ENCODE assay signal across 32 cellular contexts in the genomic region with DNA sequence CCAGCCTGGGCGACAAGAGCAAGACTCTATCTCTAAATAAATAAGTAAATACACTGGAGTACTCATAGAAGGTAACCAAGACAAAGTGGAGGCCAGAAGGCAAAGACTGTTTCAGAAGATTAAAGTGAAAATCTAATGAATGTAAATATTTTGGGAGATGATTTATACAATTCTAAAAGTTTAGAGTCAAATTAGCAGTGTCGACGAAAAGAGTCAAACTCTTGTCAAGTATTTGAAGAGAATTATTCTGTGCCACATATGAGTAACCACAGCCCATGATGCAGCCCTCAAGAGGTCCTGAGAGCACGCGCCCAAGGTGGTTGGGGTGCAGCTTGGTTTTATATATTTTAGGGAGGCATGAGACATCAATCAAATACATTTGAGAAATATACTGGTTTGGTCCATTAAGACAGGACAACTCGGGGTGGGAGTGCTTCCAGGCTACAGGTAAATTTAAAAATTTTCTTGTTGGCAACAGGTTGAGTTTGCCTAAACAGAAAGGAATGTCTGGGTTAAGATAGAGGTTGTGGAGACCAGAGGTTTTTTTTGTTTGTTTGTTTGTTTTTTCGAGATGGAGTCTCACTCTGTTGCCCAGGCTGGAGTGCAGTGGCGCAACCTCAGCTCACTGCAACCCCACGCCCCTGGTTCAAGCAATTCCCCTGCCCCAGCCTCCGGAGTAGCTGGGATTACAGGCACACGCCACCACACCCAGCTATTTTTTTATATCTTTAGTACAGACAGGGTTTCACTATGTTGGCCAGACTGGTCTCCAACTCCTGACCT. TPM values are rescaled to one million over a fixed set of nuclear protein-coding genes. Genes with fewer than 3 reads are reported as not detected.
DNase-seq lines count a peak whose midpoint lies in the region; ATAC-seq and TF ChIP-seq lines count a peak whose summit lies in the region.
"Had no signal": no experiment of that assay in that cellular context is flagged by ENCODE, and none has a peak within 500 bp of the region (broad histone marks: within the 10 kb centered on the region; RNA-seq: fewer than 3 reads in every experiment).

No MANE protein-coding gene starts in this region.

- H3K36me3 ChIP-seq in Caco-2 (ENCODE audit: control insufficient read depth, insufficient read depth, low read length), result no peaks in the 10 kb centered on the region
- H3K36me3 ChIP-seq: ascending aorta, cardiac muscle cell, colonic mucosa, MG63, ovary, upper lobe of left lung had no signal

- H3K27ac Mint-ChIP-seq in activated CD4-positive, alpha-beta T cell treated with anti-CD3 and anti-CD28 coated beads, Interleukin-2, amount 10 ng/mL, durations not matched to agents 7 days and 5 days, result peak overlapping the region; percentile 36
- H3K27ac Mint-ChIP-seq in Caco-2 (ENCODE audit: unreplicated experiment) (no peak overlapping the region), WTC11 (0 out of 2 replicates have a peak overlapping the region, but pooled peaks have one; percentile 29), neural crest cell (ENCODE audit: unreplicated experiment) (peak overlapping the region; percentile 51)
- H3K27ac Mint-ChIP-seq in naive thymus-derived CD8-positive, alpha-beta T cell, result peak overlapping the region in 5 of 10 donors; percentile 24 to 80 (median 36)
- H3K27ac Mint-ChIP-seq: activated CD8-positive, alpha-beta memory T cell treated with anti-CD3 and anti-CD28 coated beads, Interleukin-2, amount 10 ng/mL, durations not matched to agents 7 days and 5 days; activated T-cell treated with anti-CD3 and anti-CD28 coated beads, Interleukin-2, amount 50 U/mL, for 72 hours; stimulated activated memory B cell treated with anti-CD40 and anti-IgM and Interleukin-4, amounts not matched to agents 10 μg/mL and 1 μg/mL and 100 μg/mL, for 72 hours; T-helper 2 cell treated with Interferon-gamma antibody and Interleukin-4, amounts not matched to agents 5 μg/mL and 100 μg/mL, for 36 hours had no signal

- no peaks in the 10 kb centered on the region for H3K4me1 ChIP-seq in Caco-2
- H3K4me1 ChIP-seq: colonic mucosa had no signal

- H3K27me3 Mint-ChIP-seq in activated CD4-positive, alpha-beta T cell treated with anti-CD3 and anti-CD28 coated beads, Interleukin-2, amount 10 ng/mL, durations not matched to agents 7 days and 5 days, result no peaks in the 10 kb centered on the region
- H3K27me3 Mint-ChIP-seq in Caco-2 (ENCODE audit: insufficient read depth, unreplicated experiment) (no peaks in the 10 kb centered on the region), WTC11 (ENCODE audit: low read depth) (0 out of 2 replicates have a peak, but pooled peaks cover 2% of the 10 kb centered on the region), neural crest cell (ENCODE audit: low read depth) (no peaks in the 10 kb centered on the region)
- H3K27me3 Mint-ChIP-seq in naive thymus-derived CD8-positive, alpha-beta T cell, result no peaks in the 10 kb centered on the region
- H3K27me3 Mint-ChIP-seq: activated CD8-positive, alpha-beta memory T cell treated with anti-CD3 and anti-CD28 coated beads, Interleukin-2, amount 10 ng/mL, durations not matched to agents 7 days and 5 days; naive thymus-derived CD4-positive, alpha-beta T cell; stimulated activated memory B cell treated with anti-CD40 and anti-IgM and Interleukin-4, amounts not matched to agents 10 μg/mL and 1 μg/mL and 100 μg/mL, for 72 hours had no signal

- H3K9me3 Mint-ChIP-seq in activated CD4-positive, alpha-beta T cell treated with anti-CD3 and anti-CD28 coated beads, Interleukin-2, amount 10 ng/mL, durations not matched to agents 7 days and 5 days, result no peaks in the 10 kb centered on the region
- H3K9me3 Mint-ChIP-seq in Caco-2 (ENCODE audit: unreplicated experiment) (no peaks in the 10 kb centered on the region), WTC11 (no peaks in the 10 kb centered on the region), neural crest cell (no peaks in the 10 kb centered on the region)
- no peaks in the 10 kb centered on the region for H3K9me3 Mint-ChIP-seq in naive thymus-derived CD8-positive, alpha-beta T cell
- H3K9me3 Mint-ChIP-seq: activated T-cell treated with anti-CD3 and anti-CD28 coated beads, Interleukin-2, amount 50 U/mL, for 72 hours; stimulated activated memory B cell treated with anti-CD40 and anti-IgM and Interleukin-4, amounts not matched to agents 10 μg/mL and 1 μg/mL and 100 μg/mL, for 72 hours; T-helper 2 cell treated with Interferon-gamma antibody and Interleukin-4, amounts not matched to agents 5 μg/mL and 100 μg/mL, for 36 hours had no signal

- no peaks in the 10 kb centered on the region for H3K9me3 ChIP-seq in Caco-2
- H3K9me3 ChIP-seq: ascending aorta, colonic mucosa, MG63, ovary, upper lobe of left lung had no signal

- no peak for DNase-seq in activated CD4-positive, alpha-beta T cell treated with anti-CD3 and anti-CD28 coated beads, Interleukin-2, amount 10 ng/mL, durations not matched to agents 7 days and 5 days
- no peak for DNase-seq in activated CD4-positive, alpha-beta T cell treated with anti-CD3 and anti-CD28 coated beads, Interleukin-2, amount 50 U/mL, for 4 hours
- DNase-seq in Caco-2 (no peak), WTC11 (ENCODE audit: low spot score) (no peak), neural crest cell (ENCODE audit: low read depth, low spot score) (no peak), NCI-H1105 treated with DMSO at 0.1 percent for 48 hours (lab: John Stamatoyannopoulos, UW) (no peak), SW 1271 (lab: John Stamatoyannopoulos, UW) (no peak)
- DNase-seq in naive thymus-derived CD8-positive, alpha-beta T cell, result no peak
- DNase-seq: activated CD4-positive, alpha-beta T cell treated with anti-CD3 and anti-CD28 coated beads for 48 hours; activated CD8-positive, alpha-beta memory T cell treated with anti-CD3 and anti-CD28 coated beads, Interleukin-2, amount 10 ng/mL, durations not matched to agents 7 days and 5 days; activated T-cell treated with anti-CD3 and anti-CD28 coated beads, Interleukin-2, amount 50 U/mL, for 72 hours; colonic mucosa; effector CD4-positive, alpha-beta T cell; GOT3; hippocampal formation; KG1; MG63; naive thymus-derived CD4-positive, alpha-beta T cell; NCI-H1105; NCI-H2081; NCI-H226; NCI-H526 treated with DMSO at 0.1 percent for 48 hours; ovary; PC-9; Right ventricle myocardium superior; upper lobe of left lung had no signal

- H3K27me3 ChIP-seq in Caco-2 (replicated peaks; ENCODE audit: control insufficient read depth, insufficient read depth, low read length), result no peaks in the 10 kb centered on the region
- H3K27me3 ChIP-seq: ascending aorta, cardiac muscle cell, colonic mucosa, MG63, ovary, upper lobe of left lung had no signal

- intact Hi-C loops in Caco-2 (cut with micrococcal nuclease; ENCODE audit: unreplicated experiment), result no loop called here

- H3K4me3 ChIP-seq in Caco-2 (ENCODE audit: low read depth, low read length), result no peak overlapping the region
- H3K4me3 ChIP-seq: ascending aorta, cardiac muscle cell, colonic mucosa, lung, MG63, ovary, PC-9, upper lobe of left lung had no signal

- CTCF ChIA-PET in activated CD4-positive, alpha-beta T cell treated with anti-CD3 and anti-CD28 coated beads, Interleukin-2, amount 10 ng/mL, durations not matched to agents 7 days and 5 days (lab: Charles Lee), result interaction anchor here (0.6 to 2.0 kb wide), 5 partner anchors 9 to 35 kb away, joined by 3 to 6 read pairs (median 4); a partner anchor contains a TSS
- CTCF ChIA-PET in Caco-2 (lab: Charles Lee), result no interaction called here
- CTCF ChIA-PET in WTC11 (lab: Charles Lee), result interaction anchor here (0.7 to 1.1 kb wide), 2 partner anchors 196 to 567 kb away, joined by 3 read pairs; no protein-coding TSS in a partner anchor

- BruUV-seq in Caco-2 (replicated peaks; lab: Mats Ljungman, UMichigan), result TSS peak; percentile 5

- peaks cover 48% of the 10 kb centered on the region for H3K4me1 Mint-ChIP-seq in activated CD4-positive, alpha-beta T cell treated with anti-CD3 and anti-CD28 coated beads, Interleukin-2, amount 10 ng/mL, durations not matched to agents 7 days and 5 days
- H3K4me1 Mint-ChIP-seq in Caco-2 (ENCODE audit: low read depth, unreplicated experiment) (peaks cover 7% of the 10 kb centered on the region), WTC11 (peaks cover 30% of the 10 kb centered on the region), neural crest cell (peaks cover 24% of the 10 kb centered on the region)
- peaks cover 26 to 70% (median 57%) of the 10 kb centered on the region in 4 donors for H3K4me1 Mint-ChIP-seq in naive thymus-derived CD8-positive, alpha-beta T cell

- no peak for ATAC-seq in WTC11
- ATAC-seq in naive thymus-derived CD8-positive, alpha-beta T cell, result no peak
- ATAC-seq: activated CD8-positive, alpha-beta memory T cell treated with anti-CD3 and anti-CD28 coated beads, Interleukin-2, amount 10 ng/mL, durations not matched to agents 7 days and 5 days; activated naive CD4-positive, alpha-beta T cell treated with anti-CD3 and anti-CD28 coated beads, Interleukin-2, amount 50 U/mL, for 72 hours; activated T-cell treated with anti-CD3 and anti-CD28 coated beads, Interleukin-2, amount 50 U/mL, for 72 hours; naive thymus-derived CD4-positive, alpha-beta T cell; stimulated activated memory B cell treated with anti-CD40 and anti-IgM and Interleukin-4, amounts not matched to agents 10 μg/mL and 1 μg/mL and 100 μg/mL, for 72 hours had no signal

- POLR2A ChIA-PET in activated CD4-positive, alpha-beta T cell treated with anti-CD3 and anti-CD28 coated beads, Interleukin-2, amount 10 ng/mL, durations not matched to agents 7 days and 5 days (lab: Charles Lee), result no interaction called here
- POLR2A ChIA-PET in Caco-2 (lab: Charles Lee) (no interaction called here), WTC11 (lab: Charles Lee) (interaction anchor here (0.6 kb wide), 1 partner anchor 10 kb away, joined by 5 read pairs; no protein-coding TSS in a partner anchor)
- POLR2A ChIA-PET in naive thymus-derived CD8-positive, alpha-beta T cell (lab: Charles Lee), result no interaction called here

- H3K4me3 Mint-ChIP-seq in activated CD4-positive, alpha-beta T cell treated with anti-CD3 and anti-CD28 coated beads, Interleukin-2, amount 10 ng/mL, durations not matched to agents 7 days and 5 days, result no peak overlapping the region
- H3K4me3 Mint-ChIP-seq in Caco-2 (ENCODE audit: unreplicated experiment), result no peak overlapping the region
- no peak overlapping the region; the same call in 1 of the 2 replicates for H3K4me3 Mint-ChIP-seq in WTC11
- H3K4me3 Mint-ChIP-seq in neural crest cell, result peak overlapping the region; percentile 75
- peak overlapping the region in 4 of 10 donors; percentile 2 to 76 (median 18) for H3K4me3 Mint-ChIP-seq in naive thymus-derived CD8-positive, alpha-beta T cell
- H3K4me3 Mint-ChIP-seq: activated CD8-positive, alpha-beta memory T cell treated with anti-CD3 and anti-CD28 coated beads, Interleukin-2, amount 10 ng/mL, durations not matched to agents 7 days and 5 days; stimulated activated memory B cell treated with anti-CD40 and anti-IgM and Interleukin-4, amounts not matched to agents 10 μg/mL and 1 μg/mL and 100 μg/mL, for 72 hours; T-helper 2 cell treated with Interferon-gamma antibody and Interleukin-4, amounts not matched to agents 5 μg/mL and 100 μg/mL, for 36 hours had no signal

- no peak for TF ChIP-seq CTCF in Caco-2 (IDR thresholded peaks at IDR 0.05; ENCODE audit: insufficient read depth in 1 of 2, low read depth in 1 of 2, low read length in 1 of 2, severe bottlenecking in 1 of 2, unreplicated experiment in 1 of 2)
- TF ChIP-seq CTCF in WTC11 (IDR thresholded peaks at IDR 0.05), result no peak
- TF ChIP-seq CTCF in neural crest cell (conservative IDR thresholded peaks at IDR 0.05), result no peak

- H3K36me3 Mint-ChIP-seq in activated CD4-positive, alpha-beta T cell treated with anti-CD3 and anti-CD28 coated beads, Interleukin-2, amount 10 ng/mL, durations not matched to agents 7 days and 5 days (ENCODE audit: low read depth), result peaks cover 13% of the 10 kb centered on the region
- H3K36me3 Mint-ChIP-seq in Caco-2 (ENCODE audit: insufficient read depth, unreplicated experiment) (peaks cover 53% of the 10 kb centered on the region), WTC11 (peaks cover 7% of the 10 kb centered on the region), neural crest cell (ENCODE audit: low read depth) (peaks cover 10% of the 10 kb centered on the region)
- peaks cover 0 to 3% (median 0%) of the 10 kb centered on the region in 3 donors for H3K36me3 Mint-ChIP-seq in naive thymus-derived CD8-positive, alpha-beta T cell

RNA-seq across cellular contexts. Expression of a gene that starts 3.5 kb away (rescaled TPM):
- total RNA-seq in activated CD4-positive, alpha-beta T cell treated with anti-CD3 and anti-CD28 coated beads, Interleukin-2, amount 10 ng/mL, durations not matched to agents 7 days and 5 days, result 10 to 100 TPM; 42.4 to 43.7 TPM
- total RNA-seq in Caco-2 (2022), result 71.6 and 77.6 TPM in 2 replicates
- total RNA-seq in WTC11 (2021), result 79.2 to 102 TPM (median 98.0 TPM) in 3 replicates
- total RNA-seq in neural crest cell, result 99.8 and 103 TPM in 2 replicates
- 10 to 100 TPM; 34.9 to 39.0 TPM for total RNA-seq in naive thymus-derived CD8-positive, alpha-beta T cell
- polyA plus RNA-seq in naive thymus-derived CD8-positive, alpha-beta T cell, result 10 to 100 TPM; 34.3 to 36.8 (median 34.5) TPM

RNA-seq across cellular contexts. Expression of a gene that starts 34.7 kb away (rescaled TPM):
- 10 to 100 TPM; 35.1 to 36.3 TPM for total RNA-seq in activated CD4-positive, alpha-beta T cell treated with anti-CD3 and anti-CD28 coated beads, Interleukin-2, amount 10 ng/mL, durations not matched to agents 7 days and 5 days
- total RNA-seq in Caco-2 (2022) (57.4 and 63.6 TPM in 2 replicates), WTC11 (2021) (45.6 to 53.4 TPM (median 52.0 TPM) in 3 replicates), neural crest cell (50.5 and 56.4 TPM in 2 replicates)
- 10 to 100 TPM; 42.3 to 53.2 TPM for total RNA-seq in naive thymus-derived CD8-positive, alpha-beta T cell
- 10 to 100 TPM; 32.8 to 45.1 (median 33.8) TPM for polyA plus RNA-seq in naive thymus-derived CD8-positive, alpha-beta T cell
